In the genomic region with DNA sequence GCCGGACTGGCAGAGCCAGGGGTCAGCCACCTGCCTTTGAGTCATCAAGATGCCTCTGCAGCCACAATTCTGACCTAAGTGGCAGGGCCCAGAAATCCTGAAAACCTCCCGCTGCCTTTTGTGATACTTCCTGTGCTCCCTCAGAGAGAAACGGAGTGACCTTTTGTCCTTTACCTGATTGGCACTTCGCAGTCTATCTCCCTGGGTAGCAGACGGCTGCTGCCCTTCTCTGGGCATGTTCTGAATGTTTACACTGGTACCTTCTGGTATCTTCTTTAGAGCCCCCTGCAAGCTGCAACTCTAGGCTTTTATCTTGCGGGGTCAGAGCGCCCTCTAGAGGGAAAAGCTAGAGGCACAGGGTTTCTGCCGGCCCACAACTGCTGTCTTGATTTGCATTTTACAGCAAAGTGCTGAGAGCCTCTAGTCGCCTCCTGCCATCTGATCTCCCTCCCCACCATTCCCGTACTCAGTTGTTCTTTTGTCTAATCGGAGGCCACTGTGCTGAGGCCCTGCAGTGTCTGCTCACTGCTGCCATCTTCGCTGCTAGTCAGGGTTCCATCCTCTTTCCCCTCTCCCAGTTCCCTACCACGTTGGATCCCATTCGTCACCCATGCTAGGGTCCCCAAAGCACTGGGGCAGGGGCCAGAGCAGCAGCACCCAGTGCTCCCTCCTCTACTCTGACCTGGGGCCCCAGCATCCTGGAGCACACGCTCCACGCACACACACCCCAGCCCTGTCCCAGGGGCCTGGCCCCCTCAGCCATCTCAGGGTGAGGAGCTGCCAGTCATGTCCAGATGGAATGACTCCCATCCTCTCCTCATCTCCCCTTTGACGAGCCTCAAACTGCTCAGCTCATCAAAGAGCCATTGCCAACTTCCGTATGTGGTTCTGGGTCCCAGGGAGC, we compare ENCODE assay signal across 1 cellular context.
TF ChIP-seq lines count a peak whose summit lies in the region.

No MANE protein-coding gene starts in this region.

TF ChIP-seq in GM23338, 12 proteins besides CTCF, POLR2A, EP300 and RAD21 (continued from another document):
- TF ChIP-seq ZNF462 (CRISPR knock-in tag; IDR thresholded peaks at IDR 0.05), result no peak
- TF ChIP-seq EZH2phosphoT487 (IDR thresholded peaks at IDR 0.05; ENCODE audit: unreplicated experiment), result no peak
- no peak for TF ChIP-seq STAT1 (IDR thresholded peaks at IDR 0.05; ENCODE audit: unreplicated experiment)
- no peak for TF ChIP-seq CREB1 (CRISPR knock-in tag; IDR thresholded peaks at IDR 0.05; ENCODE audit: low read depth)
